In genomic region chr16:27853101-27853500, GRCh38 we compare ENCODE assay signal across 26 cellular contexts.
DNase-seq lines count a peak whose midpoint lies in the region; ATAC-seq and TF ChIP-seq lines count a peak whose summit lies in the region.
"Had no signal": no experiment of that assay in that cellular context is flagged by ENCODE, and none has a peak within 500 bp of the region (broad histone marks: within the 10 kb centered on the region; RNA-seq: fewer than 3 reads in every experiment).

No MANE protein-coding gene starts in this region.

- H3K27ac Mint-ChIP-seq in activated CD8-positive, alpha-beta memory T cell treated with anti-CD3 and anti-CD28 coated beads, Interleukin-2, amount 10 ng/mL, durations not matched to agents 7 days and 5 days, result no peak overlapping the region
- H3K27ac Mint-ChIP-seq: CD8-positive, alpha-beta T cell; GM23338; IgD-negative memory B cell had no signal

- no peaks in the 10 kb centered on the region for H3K4me1 Mint-ChIP-seq in activated CD8-positive, alpha-beta memory T cell treated with anti-CD3 and anti-CD28 coated beads, Interleukin-2, amount 10 ng/mL, durations not matched to agents 7 days and 5 days

- peaks cover 3 to 24% of the 10 kb centered on the region in 2 donors for H3K4me1 ChIP-seq in thoracic aorta (ENCODE audit: control insufficient read depth in 1 of 2, low read depth in 2 of 2)

- no peaks in the 10 kb centered on the region for H3K79me2 ChIP-seq in SU-DHL-6 (ENCODE audit: insufficient read depth, low read length)

- H3K4me3 Mint-ChIP-seq in activated CD8-positive, alpha-beta memory T cell treated with anti-CD3 and anti-CD28 coated beads, Interleukin-2, amount 10 ng/mL, durations not matched to agents 7 days and 5 days, result no peak overlapping the region
- H3K4me3 Mint-ChIP-seq: CD8-positive, alpha-beta T cell; GM23338; IgD-negative memory B cell had no signal

- CTCF ChIA-PET in activated CD8-positive, alpha-beta memory T cell treated with anti-CD3 and anti-CD28 coated beads, Interleukin-2, amount 10 ng/mL, durations not matched to agents 7 days and 5 days (lab: Charles Lee), result no interaction called here

- no peak overlapping the region for H3K9ac ChIP-seq in SU-DHL-6 (ENCODE audit: low read length)
- H3K9ac ChIP-seq: SK-N-SH had no signal

- ATAC-seq in activated CD8-positive, alpha-beta memory T cell treated with anti-CD3 and anti-CD28 coated beads, Interleukin-2, amount 10 ng/mL, durations not matched to agents 7 days and 5 days, result no peak
- ATAC-seq in thoracic aorta (ENCODE audit: insufficient number of reproducible peaks, low FRiP score, low read depth), result no peak
- ATAC-seq in GM18873 (IDR thresholded peaks at IDR 0.05; ENCODE audit: low FRiP score, unreplicated experiment), result no peak
- ATAC-seq in HG03354 (IDR thresholded peaks at IDR 0.05; ENCODE audit: poor library complexity, severe bottlenecking, unreplicated experiment), result no peak
- ATAC-seq: CD8-positive, alpha-beta T cell; GM12878; GM23338 had no signal

- no peaks in the 10 kb centered on the region for H4K20me1 ChIP-seq in SU-DHL-6 (ENCODE audit: low read depth, low read length)

- H3K9me2 ChIP-seq in SU-DHL-6 (replicated peaks; ENCODE audit: insufficient read depth, low read length), result no peaks in the 10 kb centered on the region
- H3K9me2 ChIP-seq: SK-N-SH had no signal

- H3K9me3 ChIP-seq in SU-DHL-6 (ENCODE audit: insufficient read depth, low read length), result no peaks in the 10 kb centered on the region
- no peaks in the 10 kb centered on the region for H3K9me3 ChIP-seq in thoracic aorta
- H3K9me3 ChIP-seq: SK-N-SH had no signal

- in situ Hi-C loops in GM13976 (cut with MboI; ENCODE audit: low sequenced_read_pairs, unreplicated experiment), result no loop called here

- H3K9me3 Mint-ChIP-seq in activated CD8-positive, alpha-beta memory T cell treated with anti-CD3 and anti-CD28 coated beads, Interleukin-2, amount 10 ng/mL, durations not matched to agents 7 days and 5 days (ENCODE audit: low read depth), result no peaks in the 10 kb centered on the region
- H3K9me3 Mint-ChIP-seq: CD8-positive, alpha-beta T cell; GM23338; IgD-negative memory B cell had no signal

- H3K27ac ChIP-seq in SU-DHL-6 (ENCODE audit: low read depth, low read length), result no peak overlapping the region
- peak overlapping the region; percentile 21 to 27 for H3K27ac ChIP-seq in thoracic aorta
- H3K27ac ChIP-seq: 22Rv1 had no signal

- H3K27me3 Mint-ChIP-seq in activated CD8-positive, alpha-beta memory T cell treated with anti-CD3 and anti-CD28 coated beads, Interleukin-2, amount 10 ng/mL, durations not matched to agents 7 days and 5 days, result peaks cover 27% of the 10 kb centered on the region

- H3K4me3 ChIP-seq in SU-DHL-6 (ENCODE audit: insufficient read depth, low read length, poor library complexity, severe bottlenecking) (no peak overlapping the region), thoracic aorta (peak overlapping the region; percentile 18)
- H3K4me3 ChIP-seq: GM12878, GM23338 had no signal

- H2AFZ ChIP-seq in SU-DHL-6 (ENCODE audit: low read depth, low read length, severe bottlenecking), result no peak overlapping the region

- H3K36me3 Mint-ChIP-seq in activated CD8-positive, alpha-beta memory T cell treated with anti-CD3 and anti-CD28 coated beads, Interleukin-2, amount 10 ng/mL, durations not matched to agents 7 days and 5 days, result no peaks in the 10 kb centered on the region
- H3K36me3 Mint-ChIP-seq: CD8-positive, alpha-beta T cell; IgD-negative memory B cell had no signal

- TF ChIP-seq CTCF in GM13976 (IDR thresholded peaks at IDR 0.05; ENCODE audit: borderline replicate concordance, control extremely low read depth, extremely low read depth, insufficient read depth, missing control alignments) (no peak), SU-DHL-6 (IDR thresholded peaks at IDR 0.05; ENCODE audit: insufficient read depth, low read length, poor library complexity, severe bottlenecking) (no peak), thoracic aorta (IDR thresholded peaks at IDR 0.05) (no peak)

- peak overlapping the region; percentile 31 for H3K4me2 ChIP-seq in SU-DHL-6 (ENCODE audit: low read depth, low read length, poor library complexity, severe bottlenecking)
- H3K4me2 ChIP-seq: GM23338, SK-N-SH had no signal

- no peaks in the 10 kb centered on the region for H3K27me3 ChIP-seq in SU-DHL-6 (ENCODE audit: low read length)
- H3K27me3 ChIP-seq in thoracic aorta (replicated peaks; ENCODE audit: insufficient read depth), result no peaks in the 10 kb centered on the region

- peak; percentile 17 for DNase-seq in activated CD8-positive, alpha-beta memory T cell treated with anti-CD3 and anti-CD28 coated beads for 24 hours
- no peak for DNase-seq in activated CD8-positive, alpha-beta memory T cell treated with anti-CD3 and anti-CD28 coated beads, Interleukin-2, amount 10 ng/mL, durations not matched to agents 7 days and 5 days
- DNase-seq in GM13976 (ENCODE audit: low spot score) (peak; percentile 6), thoracic aorta (ENCODE audit: low spot score) (no peak), GM19238 (ENCODE audit: insufficient read length, low spot score) (no peak)
- DNase-seq: ACHN; C1 segment of cervical spinal cord; CD8-positive, alpha-beta T cell; DND-41; Kasumi-1; NCI-H1417; NCI-H1694 treated with DMSO at 0.1 percent for 48 hours; NCI-H2081 treated with DMSO at 0.1 percent for 48 hours; NCI-H2171 treated with DMSO at 0.1 percent for 48 hours; NCI-H524 treated with DMSO at 0.1 percent for 48 hours; NCI-H82; OCI-M1; SIG-M5; SK-N-SH had no signal

- H3F3A ChIP-seq in SU-DHL-6 (ENCODE audit: insufficient read depth), result no peaks in the 10 kb centered on the region

- no peaks in the 10 kb centered on the region for H3K36me3 ChIP-seq in SU-DHL-6 (ENCODE audit: low read length)
- no peaks in the 10 kb centered on the region for H3K36me3 ChIP-seq in thoracic aorta

Comparison
In these comparisons a context has a peak if more than half of its experiments do, and no peak if none do; other contexts are left out.
1. DNase-seq: peak in activated CD8-positive, alpha-beta memory T cell treated with anti-CD3 and anti-CD28 coated beads for 24 hours (single experiment) and GM13976 (single experiment); none in activated CD8-positive, alpha-beta memory T cell treated with anti-CD3 and anti-CD28 coated beads, Interleukin-2, amount 10 ng/mL, durations not matched to agents 7 days and 5 days (single experiment), thoracic aorta (single experiment) and GM19238 (single experiment).